8 cellular contexts compared by ENCODE assay signal in genomic region chr12:49232940-49233841, GRCh38. TPM values are rescaled to one million over a fixed set of nuclear protein-coding genes. Genes with fewer than 3 reads are reported as not detected.
DNase-seq lines count a peak whose midpoint lies in the region; ATAC-seq and TF ChIP-seq lines count a peak whose summit lies in the region.

No MANE protein-coding gene starts in this region.

- no peaks in the 10 kb centered on the region for H3K27me3 ChIP-seq in right cardiac atrium (ENCODE audit: control insufficient read depth, insufficient read depth)

- peaks cover 17% of the 10 kb centered on the region for H3K27me3 Mint-ChIP-seq in progenitor cell of endocrine pancreas

- DNase-seq in DMS153 treated with DMSO at 0.1 percent for 48 hours (lab: John Stamatoyannopoulos, UW; ENCODE audit: unreplicated experiment) (peak; percentile 70), NCI-H1694 (lab: John Stamatoyannopoulos, UW) (peak; percentile 71), right cardiac atrium (peak; percentile 65 to 89 (median 87)), progenitor cell of endocrine pancreas (ENCODE audit: low spot score, unreplicated experiment) (peak; percentile 39), RKO (ENCODE audit: low spot score) (no peak)
- DNase-seq in activated naive CD4-positive, alpha-beta T cell treated with anti-CD3 and anti-CD28 coated beads, Interleukin-2, amount 50 U/mL, for 72 hours (ENCODE audit: low spot score in 2 of 2): no peak
- no peak for DNase-seq in activated CD4-positive, CD25-positive, alpha-beta regulatory T cell treated with anti-CD3 and anti-CD28 coated beads, Interleukin-2, amount 50 U/mL, for 72 hours
- DNase-seq in activated CD4-positive, alpha-beta T cell treated with anti-CD3 and anti-CD28 coated beads for 4 hours: no peak

- peak overlapping the region; percentile 86 for H3K27ac ChIP-seq in right cardiac atrium (ENCODE audit: low read length)

- peak overlapping the region; percentile 21 for H3K4me3 ChIP-seq in right cardiac atrium (ENCODE audit: low read length)

- H3K36me3 Mint-ChIP-seq in activated naive CD4-positive, alpha-beta T cell treated with anti-CD3 and anti-CD28 coated beads, Interleukin-2, amount 50 U/mL, for 72 hours: no peaks in the 10 kb centered on the region
- no peaks in the 10 kb centered on the region for H3K36me3 Mint-ChIP-seq in progenitor cell of endocrine pancreas (ENCODE audit: insufficient read depth)

- TF ChIP-seq CTCF in progenitor cell of endocrine pancreas (IDR thresholded peaks at IDR 0.05; ENCODE audit: unreplicated experiment): no peak

- WGBS in right cardiac atrium: 47% methylated on average over 25 of the region's 25 CpGs

- H3K27ac Mint-ChIP-seq in activated naive CD4-positive, alpha-beta T cell treated with anti-CD3 and anti-CD28 coated beads, Interleukin-2, amount 50 U/mL, for 72 hours: peak overlapping the region; percentile 36 to 77
- peak overlapping the region; percentile 88 for H3K27ac Mint-ChIP-seq in progenitor cell of endocrine pancreas

- H3K4me1 ChIP-seq in right cardiac atrium (ENCODE audit: control insufficient read depth, insufficient read depth, low read length): peaks cover 6% of the 10 kb centered on the region

- ATAC-seq in activated naive CD4-positive, alpha-beta T cell treated with anti-CD3 and anti-CD28 coated beads, Interleukin-2, amount 50 U/mL, for 72 hours: no peak
- ATAC-seq in right cardiac atrium: peak; percentile 70 to 80

- peak overlapping the region; percentile 37 for H3K4me3 Mint-ChIP-seq in progenitor cell of endocrine pancreas (ENCODE audit: low read depth)

- no peaks in the 10 kb centered on the region for H3K9me3 Mint-ChIP-seq in activated naive CD4-positive, alpha-beta T cell treated with anti-CD3 and anti-CD28 coated beads, Interleukin-2, amount 50 U/mL, for 72 hours
- no peaks in the 10 kb centered on the region for H3K9me3 Mint-ChIP-seq in progenitor cell of endocrine pancreas (ENCODE audit: low read depth)

- H3K4me1 Mint-ChIP-seq in progenitor cell of endocrine pancreas (ENCODE audit: low read depth): peaks cover 18% of the 10 kb centered on the region

- intact Hi-C loops in right cardiac atrium (cut with DNase I): loop anchor here (5.0 to 10.0 kb wide), 5 partner anchors 41 to 168 kb away; partner anchors contain the start of genes TUBA1A (in 2 of the 4), KMT2D (in 1 of the 4) and RHEBL1 (in 1 of the 4)

- H3K9me3 ChIP-seq in right cardiac atrium (ENCODE audit: control insufficient read depth, low read length): no peaks in the 10 kb centered on the region

RNA-seq across cellular contexts. Expression of gene TUBA1C, which starts 31.7 kb away (rescaled TPM):
- 100 to 1,000 TPM; 260 to 263 TPM for total RNA-seq in activated naive CD4-positive, alpha-beta T cell treated with anti-CD3 and anti-CD28 coated beads, Interleukin-2, amount 50 U/mL, for 72 hours
- total RNA-seq in right cardiac atrium: 10 to 100 TPM; 34.2 to 71.7 (median 66.7) TPM
- polyA plus RNA-seq in right cardiac atrium: 106 TPM
- 128 and 149 TPM in 2 replicates for total RNA-seq in progenitor cell of endocrine pancreas

RNA-seq across cellular contexts. Expression of gene TUBA1A, which starts 44.3 kb away (rescaled TPM):
- 100 to 1,000 TPM in 1 of 2 donors, 10 to 100 TPM in 1; 37.7 to 106 TPM for total RNA-seq in activated naive CD4-positive, alpha-beta T cell treated with anti-CD3 and anti-CD28 coated beads, Interleukin-2, amount 50 U/mL, for 72 hours
- total RNA-seq in right cardiac atrium (100 to 1,000 TPM in 2 of 4 donors, 10 to 100 TPM in 2; 75.6 to 136 (median 112) TPM), progenitor cell of endocrine pancreas (628 and 652 TPM in 2 replicates)
- polyA plus RNA-seq in right cardiac atrium: 149 TPM

Comparison
In these comparisons a context has a peak if more than half of its experiments do, and no peak if none do; other contexts are left out.
1. DNase-seq: peak in DMS153 treated with DMSO at 0.1 percent for 48 hours (single experiment), NCI-H1694 (single experiment), right cardiac atrium (3 of 3) and progenitor cell of endocrine pancreas (single experiment); none in activated naive CD4-positive, alpha-beta T cell treated with anti-CD3 and anti-CD28 coated beads, Interleukin-2, amount 50 U/mL, for 72 hours (0 of 2), activated CD4-positive, CD25-positive, alpha-beta regulatory T cell treated with anti-CD3 and anti-CD28 coated beads, Interleukin-2, amount 50 U/mL, for 72 hours (single experiment), activated CD4-positive, alpha-beta T cell treated with anti-CD3 and anti-CD28 coated beads for 4 hours (0 of 2) and RKO (single experiment).
2. ATAC-seq: peak in right cardiac atrium (2 of 2); none in activated naive CD4-positive, alpha-beta T cell treated with anti-CD3 and anti-CD28 coated beads, Interleukin-2, amount 50 U/mL, for 72 hours (0 of 2).